Comparison of ENCODE assay signal across 16 cellular contexts in the genomic region with DNA sequence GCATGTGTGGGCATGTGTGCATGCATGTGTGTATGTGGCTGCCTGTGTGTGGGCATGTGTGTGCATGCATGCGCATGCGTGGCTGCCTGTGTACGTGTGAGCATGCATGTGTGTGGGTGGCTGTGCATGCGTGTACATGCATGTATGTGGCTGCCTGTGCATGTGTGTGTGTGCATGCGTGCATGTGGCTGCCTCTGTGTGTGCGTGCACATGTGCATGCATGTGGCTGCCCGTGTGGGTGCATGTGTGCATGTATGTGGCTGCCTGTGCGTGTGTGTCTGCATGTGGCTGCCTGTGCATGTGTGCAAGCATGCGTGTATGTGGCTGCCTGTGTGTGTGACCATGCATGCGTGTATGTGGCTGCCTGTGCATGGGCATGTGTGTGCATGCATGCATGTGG.
DNase-seq lines count a peak whose midpoint lies in the region; ATAC-seq and TF ChIP-seq lines count a peak whose summit lies in the region.
"Had no signal": no experiment of that assay in that cellular context is flagged by ENCODE, and none has a peak within 500 bp of the region (broad histone marks: within the 10 kb centered on the region; RNA-seq: fewer than 3 reads in every experiment).

No MANE protein-coding gene starts in this region.

- H3K14ac ChIP-seq in neuronal stem cell (ENCODE audit: low read length) = peak overlapping the region; percentile 100

- peak overlapping the region; percentile 82 for H2BK12ac ChIP-seq in neuronal stem cell (ENCODE audit: low read length)

- no peak overlapping the region for H2AK5ac ChIP-seq in neuronal stem cell (ENCODE audit: low read depth, low read length)

- intact Hi-C loops in right cardiac atrium (cut with DNase I) (no loop called here), left ventricle myocardium superior (cut with micrococcal nuclease) (no loop called here)

- no peak overlapping the region for H2BK5ac ChIP-seq in neuronal stem cell (ENCODE audit: low read length)

- ATAC-seq in right cardiac atrium (no peak), left ventricle myocardium superior (no peak)

- H3K36me3 ChIP-seq in HEK293 (ENCODE audit: control insufficient read depth in 2 of 2, insufficient read depth in 1 of 2, low read length in 2 of 2) (peaks cover 0 to 19% of the 10 kb centered on the region in 2 experiments; a peak in 2 of 3 replicates), neuronal stem cell (replicated peaks in 1 of 2; ENCODE audit: control insufficient read depth in 2 of 2, insufficient read depth in 2 of 2, low read length in 2 of 2) (peaks cover 18 to 20% of the 10 kb centered on the region in 2 donors)

- no peak overlapping the region for H3K4ac ChIP-seq in neuronal stem cell (ENCODE audit: low read length)

- peak overlapping the region; percentile 96 for H3K23ac ChIP-seq in neuronal stem cell (ENCODE audit: low read depth, low read length, poor library complexity)

- H3K9me3 ChIP-seq in right cardiac atrium (ENCODE audit: control insufficient read depth, low read length) = no peaks in the 10 kb centered on the region
- H3K9me3 ChIP-seq in HEK293 (ENCODE audit: control insufficient read depth, insufficient read depth, low read depth, low read length) = no peaks in the 10 kb centered on the region
- peaks cover 3 to 18% of the 10 kb centered on the region in 2 donors for H3K9me3 ChIP-seq in neuronal stem cell (replicated peaks in 1 of 2; ENCODE audit: control insufficient read depth in 2 of 2, insufficient read depth in 1 of 2, low read depth in 1 of 2, low read length in 2 of 2)

- no peak overlapping the region for H2BK120ac ChIP-seq in neuronal stem cell (ENCODE audit: low read depth, low read length)

- H4K8ac ChIP-seq in neuronal stem cell (ENCODE audit: low read depth, low read length) = peak overlapping the region; percentile 92

- H3K27ac ChIP-seq in right cardiac atrium (ENCODE audit: low read length) = no peak overlapping the region
- no peak overlapping the region for H3K27ac ChIP-seq in HEK293 (ENCODE audit: extremely low read depth, low read depth, low read length)
- peak overlapping the region; percentile 52 for H3K27ac ChIP-seq in VCaP
- H3K27ac ChIP-seq in neuronal stem cell (replicated peaks; ENCODE audit: low read length) = no peak overlapping the region
- H3K27ac ChIP-seq: BLaER1 treated with 17β-estradiol and CSF1 and Interleukin-3, amounts not matched to agents 10 nM and 100 nM had no signal

- H3K79me1 ChIP-seq in neuronal stem cell (ENCODE audit: low read depth, low read length) = peaks cover 17% of the 10 kb centered on the region

- H2AFZ ChIP-seq in neuronal stem cell (ENCODE audit: low read length) = no peak overlapping the region

- H4K91ac ChIP-seq in neuronal stem cell (ENCODE audit: low read depth, low read length, poor library complexity) = no peak overlapping the region

- no peak overlapping the region for H3K4me2 ChIP-seq in neuronal stem cell (ENCODE audit: insufficient read depth, low read length, poor library complexity, severe bottlenecking)
- H3K4me2 ChIP-seq: BLaER1 treated with 17β-estradiol and CSF1 and Interleukin-3, amounts not matched to agents 10 nM and 100 nM had no signal

- H3K4me3 ChIP-seq in right cardiac atrium (ENCODE audit: low read length) (no peak overlapping the region), HEK293 (ENCODE audit: low read depth, low read length) (no peak overlapping the region), neuronal stem cell (ENCODE audit: low read length in 2 of 2) (peak overlapping the region in 1 of 2 donors; percentile 61)
- H3K4me3 ChIP-seq: BLaER1 treated with 17β-estradiol and CSF1 and Interleukin-3, amounts not matched to agents 10 nM and 100 nM had no signal

- CTCF ChIA-PET in HEK293 (lab: Yijun Ruan, JAX) = no interaction called here

- H3K27me3 ChIP-seq in right cardiac atrium (ENCODE audit: control insufficient read depth, insufficient read depth) = no peaks in the 10 kb centered on the region
- H3K27me3 ChIP-seq in neuronal stem cell (ENCODE audit: control insufficient read depth in 3 of 3, insufficient read depth in 3 of 3, low read depth in 1 of 3, low read length in 3 of 3) = peaks cover 0 to 7% (median 0%) of the 10 kb centered on the region in 3 experiments
- H3K27me3 ChIP-seq: BLaER1 treated with 17β-estradiol and CSF1 and Interleukin-3, amounts not matched to agents 10 nM and 100 nM had no signal

- DNase-seq in right cardiac atrium (peak in 2 of 3 donors; percentile 18 to 38), left ventricle myocardium superior (no peak), neuronal stem cell (ENCODE audit: low spot score) (no peak), SIG-M5 (lab: John Stamatoyannopoulos, UW) (no peak), iPS-NIHi11 (ENCODE audit: low spot score) (no peak), SK-N-DZ (ENCODE audit: low spot score) (no peak)
- DNase-seq: 8988T; Caco-2; CD4-positive, CD25-positive, alpha-beta regulatory T cell; DMS79; GOT3; H9; KBM-7 had no signal

- H2BK15ac ChIP-seq in neuronal stem cell (ENCODE audit: low read length) = no peak overlapping the region

- H3K9ac ChIP-seq in neuronal stem cell (ENCODE audit: low read depth, low read length, poor library complexity) = peak overlapping the region; percentile 75
- H3K9ac ChIP-seq: BLaER1 treated with 17β-estradiol and CSF1 and Interleukin-3, amounts not matched to agents 10 nM and 100 nM had no signal

- WGBS in right cardiac atrium = 87% methylated on average over 10 of the region's 10 CpGs
- WGBS in neuronal stem cell (ENCODE audit: extremely low coverage in 2 of 2, insufficient read length in 2 of 2, insufficient replicate concordance in 1 of 2), 2 donors = no CpG with 5 or more reads among the region's 10 CpGs

- TF ChIP-seq CTCF in HEK293 (tag by site-specific recombination; IDR thresholded peaks at IDR 0.05) (no peak), VCaP (conservative IDR thresholded peaks at IDR 0.05) (no peak)

- peak overlapping the region; percentile 15 for H3K18ac ChIP-seq in neuronal stem cell (ENCODE audit: low read length)

- H3K4me1 ChIP-seq in right cardiac atrium (ENCODE audit: control insufficient read depth, insufficient read depth, low read length) (peaks cover 8% of the 10 kb centered on the region), HEK293 (ENCODE audit: control insufficient read depth, insufficient read depth, low read length) (no peaks in the 10 kb centered on the region), neuronal stem cell (ENCODE audit: control insufficient read depth in 2 of 2, insufficient read depth in 1 of 2, low read depth in 1 of 2, low read length in 2 of 2) (peaks cover 0 to 8% of the 10 kb centered on the region in 2 donors)
- H3K4me1 ChIP-seq: Caco-2 had no signal

- POLR2A ChIA-PET in HEK293 (lab: Yijun Ruan, JAX) = no interaction called here

TF ChIP-seq in HEK293, 187 proteins besides CTCF, POLR2A, EP300 and RAD21:
- TF ChIP-seq ZFHX2 (tag by site-specific recombination; conservative IDR thresholded peaks at IDR 0.05) (peak; percentile 30; the same call in 1 of the 2 replicates), ZNF366 (tag by site-specific recombination; conservative IDR thresholded peaks at IDR 0.05) (no peak)

Comparison
In these comparisons a context has a peak if more than half of its experiments do, and no peak if none do; other contexts are left out.
1. DNase-seq: peak in right cardiac atrium (2 of 3); none in left ventricle myocardium superior (single experiment), neuronal stem cell (single experiment), SIG-M5 (single experiment), iPS-NIHi11 (single experiment) and SK-N-DZ (single experiment).